1 cellular context compared by ENCODE assay signal in genomic region chr11:117045956-117046355, GRCh38.
A peak's percentile ranks its signal among the peaks of the same experiment; 100 is the strongest.
TF ChIP-seq lines count a peak whose summit lies in the region.

No MANE protein-coding gene starts in this region.

TF ChIP-seq in K562, 482 proteins besides CTCF, POLR2A, EP300 and RAD21:
- TF ChIP-seq CBX8 (IDR thresholded peaks at IDR 0.05; ENCODE audit: borderline replicate concordance, extremely low read depth, low read depth, low read length, poor library complexity, severe bottlenecking) (no peak), NFXL1 (CRISPR knock-in tag; IDR thresholded peaks at IDR 0.05) (no peak), STAT6 (CRISPR knock-in tag; IDR thresholded peaks at IDR 0.05) (no peak), CEBPB (tag; IDR thresholded peaks at IDR 0.05) (0 out of 2 replicates have a peak, but pooled peaks have one; percentile 23)
